ENCODE assay signal across 26 cellular contexts in genomic region chr2:234967201-234967873, GRCh38. TPM values are rescaled to one million over a fixed set of nuclear protein-coding genes. Genes with fewer than 3 reads are reported as not detected.
"Had no signal": no experiment of that assay in that cellular context is flagged by ENCODE, and none has a peak within 500 bp of the region (broad histone marks: within the 10 kb centered on the region; RNA-seq: fewer than 3 reads in every experiment).

No MANE protein-coding gene starts in this region.

- ATAC-seq: activated T-cell treated with anti-CD3 and anti-CD28 coated beads, Interleukin-2, amount 50 U/mL, for 4 hours; left lobe of liver; lower lobe of right lung; naive thymus-derived CD4-positive, alpha-beta T cell; T-helper 17 cell had no signal

- H3K36me3 ChIP-seq: lower lobe of right lung, thoracic aorta, upper lobe of left lung had no signal

- H3K4me3 Mint-ChIP-seq: activated naive CD4-positive, alpha-beta T cell treated with anti-CD3 and anti-CD28 coated beads for 36 hours; activated naive CD8-positive, alpha-beta T cell treated with anti-CD3 and anti-CD28 coated beads, Interleukin-2, amount 10 ng/mL, durations not matched to agents 7 days and 5 days; activated T-cell treated with anti-CD3 and anti-CD28 coated beads, Interleukin-2, amount 50 U/mL, for 4 hours; dendritic cell treated with granulocyte-macrophage colony-stimulating factor and Interleukin-4, amounts not matched to agents 40 ng/mL and 50 ng/mL, for 4 days; naive thymus-derived CD4-positive, alpha-beta T cell; neural crest cell; stimulated activated memory B cell treated with anti-CD40 and anti-IgM and Interleukin-4, amounts not matched to agents 10 μg/mL and 1 μg/mL and 100 μg/mL, for 72 hours; T-helper 17 cell had no signal

- DNase-seq: activated CD4-positive, alpha-beta T cell treated with anti-CD3 and anti-CD28 coated beads for 4 hours; activated CD4-positive, alpha-beta T cell treated with anti-CD3 and anti-CD28 coated beads, Interleukin-2, amount 50 U/mL, for 48 hours; activated CD4-positive, CD25-positive, alpha-beta regulatory T cell; activated CD8-positive, alpha-beta memory T cell treated with anti-CD3 and anti-CD28 coated beads, Interleukin-2, amount 50 U/mL, for 48 hours; activated naive CD4-positive, alpha-beta T cell treated with anti-CD3 and anti-CD28 coated beads for 36 hours; activated naive CD8-positive, alpha-beta T cell treated with anti-CD3 and anti-CD28 coated beads, Interleukin-2, amount 10 ng/mL, durations not matched to agents 7 days and 5 days; activated T-cell treated with anti-CD3 and anti-CD28 coated beads, Interleukin-2, amount 50 U/mL, for 4 hours; amniotic stem cell; effector CD4-positive, alpha-beta T cell; erythroblast; foreskin fibroblast; lower lobe of right lung; naive thymus-derived CD4-positive, alpha-beta T cell; occipital lobe; retina; stimulated activated CD4-positive, alpha-beta T cell treated with anti-CD3 and anti-CD28 coated beads, Interleukin-1b, Interleukin-23, amount 100 ng/mL, for 48 hours; SW 1271; T-helper 17 cell; upper lobe of left lung had no signal

- H3K27ac Mint-ChIP-seq: activated naive CD4-positive, alpha-beta T cell treated with anti-CD3 and anti-CD28 coated beads for 36 hours; activated naive CD8-positive, alpha-beta T cell treated with anti-CD3 and anti-CD28 coated beads, Interleukin-2, amount 10 ng/mL, durations not matched to agents 7 days and 5 days; activated T-helper 2 cell treated with anti-CD3 and anti-CD28 coated beads, Interferon-gamma antibody, Interleukin-2, Interleukin-4, amounts not matched to agents 10 μg/mL and 5 μg/mL and 100 μg/mL, durations not matched to agents 14 hours and 24 hours and 36 hours; dendritic cell treated with granulocyte-macrophage colony-stimulating factor and Interleukin-4, amounts not matched to agents 40 ng/mL and 50 ng/mL, for 4 days; naive thymus-derived CD4-positive, alpha-beta T cell; stimulated activated memory B cell treated with anti-CD40 and anti-IgM and Interleukin-4, amounts not matched to agents 10 μg/mL and 1 μg/mL and 100 μg/mL, for 72 hours; T-helper 17 cell had no signal

- H3K36me3 Mint-ChIP-seq: activated naive CD8-positive, alpha-beta T cell treated with anti-CD3 and anti-CD28 coated beads, Interleukin-2, amount 10 ng/mL, durations not matched to agents 7 days and 5 days; naive thymus-derived CD4-positive, alpha-beta T cell; stimulated activated memory B cell treated with anti-CD40 and anti-IgM and Interleukin-4, amounts not matched to agents 10 μg/mL and 1 μg/mL and 100 μg/mL, for 72 hours had no signal

- H3K27ac ChIP-seq: lower lobe of right lung, thoracic aorta, upper lobe of left lung had no signal

- H3K9me3 Mint-ChIP-seq: activated naive CD4-positive, alpha-beta T cell treated with anti-CD3 and anti-CD28 coated beads for 36 hours; activated naive CD8-positive, alpha-beta T cell treated with anti-CD3 and anti-CD28 coated beads, Interleukin-2, amount 10 ng/mL, durations not matched to agents 7 days and 5 days; activated T-cell treated with anti-CD3 and anti-CD28 coated beads, Interleukin-2, amount 50 U/mL, for 4 hours; activated T-helper 2 cell treated with anti-CD3 and anti-CD28 coated beads, Interferon-gamma antibody, Interleukin-2, Interleukin-4, amounts not matched to agents 10 μg/mL and 5 μg/mL and 100 μg/mL, durations not matched to agents 14 hours and 24 hours and 36 hours; dendritic cell treated with granulocyte-macrophage colony-stimulating factor and Interleukin-4, amounts not matched to agents 40 ng/mL and 50 ng/mL, for 4 days; naive thymus-derived CD4-positive, alpha-beta T cell; neural crest cell had no signal

- H3K4me1 Mint-ChIP-seq: activated naive CD8-positive, alpha-beta T cell treated with anti-CD3 and anti-CD28 coated beads, Interleukin-2, amount 10 ng/mL, durations not matched to agents 7 days and 5 days; T-helper 17 cell had no signal

- H3K27me3 Mint-ChIP-seq: activated naive CD8-positive, alpha-beta T cell treated with anti-CD3 and anti-CD28 coated beads, Interleukin-2, amount 10 ng/mL, durations not matched to agents 7 days and 5 days had no signal

- H3K27me3 ChIP-seq: upper lobe of left lung had no signal

- H3K9me3 ChIP-seq: lower lobe of right lung, thoracic aorta, upper lobe of left lung had no signal

- H3K4me3 ChIP-seq: lower lobe of right lung, thoracic aorta, upper lobe of left lung had no signal

RNA-seq across cellular contexts. Expression of gene SH3BP4, which starts 15.5 kb away (rescaled TPM):
- total RNA-seq: activated CD8-positive, alpha-beta memory T cell treated with anti-CD3 and anti-CD28 coated beads for 36 hours had no signal
- polyA plus RNA-seq: naive thymus-derived CD4-positive, alpha-beta T cell had no signal
